25 cellular contexts compared by ENCODE assay signal in genomic region chr4:53671757-53672156, GRCh38.
DNase-seq lines count a peak whose midpoint lies in the region; TF ChIP-seq lines count a peak whose summit lies in the region.
"Had no signal": no experiment of that assay in that cellular context is flagged by ENCODE, and none has a peak within 500 bp of the region (broad histone marks: within the 10 kb centered on the region; RNA-seq: fewer than 3 reads in every experiment).

No MANE protein-coding gene starts in this region.

- H2BK12ac ChIP-seq in H9 (ENCODE audit: insufficient read length, low read depth, low read length): no peak overlapping the region

- no peak overlapping the region for H3K14ac ChIP-seq in H9 (ENCODE audit: insufficient read depth, low read length)

- no peak overlapping the region for H3K18ac ChIP-seq in H9 (ENCODE audit: insufficient read length, low read depth, low read length)

- H3K27ac ChIP-seq in H9 (ENCODE audit: insufficient read length, low read depth, low read length): no peak overlapping the region
- H3K27ac ChIP-seq: colonic mucosa, GM23248, PC-9, SK-N-MC, tibial nerve had no signal

- H3K4me3 Mint-ChIP-seq in endothelial cell (ENCODE audit: unreplicated experiment) (no peak overlapping the region), H9 (no peak overlapping the region)
- H3K4me3 Mint-ChIP-seq: activated CD8-positive, alpha-beta T cell treated with anti-CD3 and anti-CD28 coated beads for 36 hours; activated T-cell treated with anti-CD3 and anti-CD28 coated beads, Interleukin-2, amount 50 U/mL, for 24 hours; CD4-positive, alpha-beta memory T cell; immature natural killer cell; WTC11 had no signal

- no peaks in the 10 kb centered on the region for H3K79me2 ChIP-seq in H9 (ENCODE audit: insufficient read depth, low read length)

- H2BK15ac ChIP-seq in H9 (ENCODE audit: low read depth, low read length): no peak overlapping the region

- WGBS in H9 (ENCODE audit: extremely low coverage, insufficient read length, low lambda C conversion rate): no CpG with 5 or more reads among the region's 2 CpGs

- H2BK5ac ChIP-seq in H9 (ENCODE audit: insufficient read length, low read length): no peak overlapping the region

- DNase-seq in COR-L47 (lab: John Stamatoyannopoulos, UW): peak; percentile 22
- peak; percentile 9 for DNase-seq in NCI-H1105 (lab: John Stamatoyannopoulos, UW)
- peak; percentile 47 for DNase-seq in NCI-H510A (lab: John Stamatoyannopoulos, UW)
- peak; percentile 5 for DNase-seq in cerebellum (ENCODE audit: low spot score)
- no peak for DNase-seq in endothelial cell (ENCODE audit: low spot score)
- DNase-seq in kidney tubule cell (ENCODE audit: low spot score): no peak
- DNase-seq in H9: no peak
- no peak for DNase-seq in GDM1 (lab: John Stamatoyannopoulos, UW)
- DNase-seq: activated CD8-positive, alpha-beta T cell treated with anti-CD3 and anti-CD28 coated beads for 36 hours; activated naive CD4-positive, alpha-beta T cell treated with anti-CD3 and anti-CD28 coated beads, Interleukin-2, amount 50 U/mL, for 16 hours; activated T-cell treated with anti-CD3 and anti-CD28 coated beads, Interleukin-2, amount 50 U/mL, for 24 hours; CD4-positive, alpha-beta memory T cell; colonic mucosa; GM23248; head of caudate nucleus; immature natural killer cell; KBM-7; mammary epithelial cell; NCI-H446 treated with DMSO at 0.1 percent for 48 hours; occipital lobe; PC-9; stimulated activated naive CD8-positive, alpha-beta T cell treated with anti-CD3 and anti-CD28 coated beads, Interleukin-15, Interleukin-2, amounts not matched to agents 100 U/mL and 50 U/mL, for 24 hours had no signal

- H3K79me1 ChIP-seq in H9 (ENCODE audit: insufficient read depth, low read depth, low read length, poor library complexity, severe bottlenecking): no peaks in the 10 kb centered on the region

- H3K36me3 Mint-ChIP-seq in endothelial cell (ENCODE audit: low read depth, unreplicated experiment) (no peaks in the 10 kb centered on the region), H9 (ENCODE audit: insufficient read depth in 1 of 3, low read depth in 3 of 3) (peaks cover 0 to 2% (median 0%) of the 10 kb centered on the region in 3 experiments; a peak in 1 of 7 replicates)
- H3K36me3 Mint-ChIP-seq: CD4-positive, alpha-beta memory T cell; immature natural killer cell; WTC11 had no signal

- H3K9ac ChIP-seq in H9 (ENCODE audit: extremely low read depth, insufficient read length, low read length): no peak overlapping the region
- H3K9ac ChIP-seq: GM23248 had no signal

- H3K27ac Mint-ChIP-seq in endothelial cell (ENCODE audit: unreplicated experiment) (no peak overlapping the region), H9 (no peak overlapping the region)
- H3K27ac Mint-ChIP-seq: activated CD8-positive, alpha-beta T cell treated with anti-CD3 and anti-CD28 coated beads for 36 hours; activated T-cell treated with anti-CD3 and anti-CD28 coated beads, Interleukin-2, amount 50 U/mL, for 24 hours; CD4-positive, alpha-beta memory T cell; immature natural killer cell; WTC11 had no signal

- no peaks in the 10 kb centered on the region for H3K4me1 ChIP-seq in H9 (ENCODE audit: insufficient read depth, low read length)
- H3K4me1 ChIP-seq: colonic mucosa had no signal

- H4K91ac ChIP-seq in H9 (ENCODE audit: insufficient read length, low read depth, low read length): no peak overlapping the region

- H3K56ac ChIP-seq in H9 (ENCODE audit: insufficient read length, low read depth, low read length): no peak overlapping the region

- H3T11ph ChIP-seq in H9 (ENCODE audit: low read length): no peak overlapping the region

- H3K27me3 Mint-ChIP-seq in endothelial cell (ENCODE audit: unreplicated experiment) (peaks cover 3% of the 10 kb centered on the region), H9 (ENCODE audit: low read depth) (peaks cover 4% of the 10 kb centered on the region)

- no peaks in the 10 kb centered on the region for H4K20me1 ChIP-seq in H9 (ENCODE audit: control insufficient read depth, insufficient read depth, insufficient read length)

- no peaks in the 10 kb centered on the region for H3K4me1 Mint-ChIP-seq in endothelial cell (ENCODE audit: unreplicated experiment)
- H3K4me1 Mint-ChIP-seq in H9: peaks cover 0 to 3% of the 10 kb centered on the region in 2 experiments; a peak in 1 of 4 replicates
- H3K4me1 Mint-ChIP-seq: CD4-positive, alpha-beta memory T cell; immature natural killer cell; WTC11 had no signal

- H3K4ac ChIP-seq in H9 (ENCODE audit: low read depth, low read length): no peak overlapping the region

- no peak overlapping the region for H3K23ac ChIP-seq in H9 (ENCODE audit: insufficient read length, low read depth, low read length)

- H4K8ac ChIP-seq in H9 (replicated peaks; ENCODE audit: insufficient read length, low read depth, low read length): no peak overlapping the region

- H3K27me3 ChIP-seq in H9 (ENCODE audit: insufficient read depth, low read length): no peaks in the 10 kb centered on the region
- H3K27me3 ChIP-seq: colonic mucosa, tibial nerve had no signal

- no peak overlapping the region for H2AK5ac ChIP-seq in H9 (ENCODE audit: insufficient read length, low read length)

- H2BK120ac ChIP-seq in H9 (ENCODE audit: low read depth, low read length, poor library complexity, severe bottlenecking): no peak overlapping the region

- H4K5ac ChIP-seq in H9 (ENCODE audit: insufficient read length, low read depth, low read length): no peak overlapping the region

- H2AFZ ChIP-seq in H9 (ENCODE audit: low read length): no peak overlapping the region
- H2AFZ ChIP-seq: GM23248, PC-9 had no signal

- no peak overlapping the region for H2BK20ac ChIP-seq in H9 (ENCODE audit: low read depth, low read length, poor library complexity, severe bottlenecking)

- H3K9me3 Mint-ChIP-seq in endothelial cell (ENCODE audit: unreplicated experiment) (no peaks in the 10 kb centered on the region), H9 (peaks cover 0 to 2% of the 10 kb centered on the region in 2 experiments; a peak in 1 of 5 replicates)
- H3K9me3 Mint-ChIP-seq: activated CD8-positive, alpha-beta T cell treated with anti-CD3 and anti-CD28 coated beads for 36 hours had no signal

- no peak for TF ChIP-seq CTCF in endothelial cell (IDR thresholded peaks at IDR 0.05; ENCODE audit: unreplicated experiment)
- TF ChIP-seq CTCF in H9 (conservative IDR thresholded peaks at IDR 0.05): no peak

- H3K9me3 ChIP-seq in H9 (ENCODE audit: control insufficient read depth, low read depth, low read length): no peaks in the 10 kb centered on the region
- H3K9me3 ChIP-seq: colonic mucosa had no signal

- no peak overlapping the region for H3K4me2 ChIP-seq in H9 (ENCODE audit: insufficient read depth, insufficient read length, low read length)
- H3K4me2 ChIP-seq: PC-9 had no signal

- no peaks in the 10 kb centered on the region for H3K23me2 ChIP-seq in H9 (ENCODE audit: insufficient read length, low read depth, low read length, poor library complexity, severe bottlenecking)

Comparison
In these comparisons a context has a peak if more than half of its experiments do, and no peak if none do; other contexts are left out.
1. DNase-seq: peak in COR-L47 (single experiment), NCI-H1105 (single experiment), NCI-H510A (single experiment) and cerebellum (single experiment); none in endothelial cell (single experiment), kidney tubule cell (single experiment), H9 (single experiment) and GDM1 (single experiment).